Comparison of ENCODE assay signal across 8 cellular contexts in the genomic region with DNA sequence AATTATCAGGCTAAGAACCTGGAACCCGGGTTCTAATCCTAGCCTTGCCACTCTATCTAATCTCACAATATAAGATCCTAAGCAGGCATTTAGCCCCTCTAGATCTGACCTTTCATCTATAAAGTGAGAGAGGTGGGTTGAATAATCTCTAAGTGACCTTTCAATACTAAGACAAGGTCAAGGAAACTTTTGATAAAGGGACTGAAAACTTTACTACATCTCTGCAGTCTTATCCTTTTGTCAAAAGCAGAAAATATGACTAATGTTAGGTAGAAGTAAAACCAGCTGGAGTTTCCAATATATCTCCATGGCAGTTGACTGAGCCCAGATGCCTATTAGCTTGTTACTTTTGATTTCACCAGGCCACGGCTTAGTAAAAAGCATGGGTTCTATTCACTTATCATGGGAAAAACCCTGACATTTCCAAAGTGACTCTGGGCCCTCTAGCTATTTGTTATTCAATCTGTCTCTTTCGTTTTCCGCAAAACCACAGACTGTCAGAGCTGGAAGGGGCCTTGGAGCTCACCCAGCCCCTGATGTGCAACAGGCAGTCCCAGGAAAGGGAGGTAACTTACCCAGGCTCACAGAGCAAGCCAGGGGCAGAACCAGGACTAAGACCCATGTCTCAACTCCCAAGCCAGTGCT.
DNase-seq lines count a peak whose midpoint lies in the region; ATAC-seq and TF ChIP-seq lines count a peak whose summit lies in the region.

No MANE protein-coding gene starts in this region.

- no peaks in the 10 kb centered on the region for H3K9me3 ChIP-seq in OCI-LY7 (ENCODE audit: low read length)

- intact Hi-C loops in OCI-LY7 (cut with micrococcal nuclease; ENCODE audit: unreplicated experiment) = no loop called here

- TF ChIP-seq CTCF in fibroblast of pulmonary artery (IDR thresholded peaks at IDR 0.05; ENCODE audit: low read length, missing control alignments) (no peak), OCI-LY7 (conservative IDR thresholded peaks at IDR 0.05; ENCODE audit: low read length) (no peak)

- BruUV-seq in OCI-LY7 (replicated peaks; lab: Mats Ljungman, UMichigan) = no TSS peak

- peaks cover 29% of the 10 kb centered on the region; the same call in 1 of the 2 replicates for H3K79me2 ChIP-seq in OCI-LY7 (ENCODE audit: insufficient read depth, low read depth, low read length)

- H3K36me3 ChIP-seq in OCI-LY7 (ENCODE audit: insufficient read depth, low read length) = peaks cover 81% of the 10 kb centered on the region

- no peak overlapping the region for H3K27ac ChIP-seq in OCI-LY7 (ENCODE audit: low read depth, low read length, poor library complexity, severe bottlenecking)

- no peaks in the 10 kb centered on the region for H3K9me2 ChIP-seq in OCI-LY7 (ENCODE audit: insufficient read depth, low read length)

- DNase-seq in A172 (ENCODE audit: low spot score) = peak; percentile 71
- DNase-seq in M059J (ENCODE audit: low read depth) = peak; percentile 96
- peak; percentile 65 for DNase-seq in fibroblast of pulmonary artery (ENCODE audit: low read depth)
- no peak for DNase-seq in OCI-LY7 (ENCODE audit: low spot score)
- DNase-seq in SKM-1 treated with dmso at 0.1 percent for 144 hours (lab: John Stamatoyannopoulos, UW; ENCODE audit: unreplicated experiment) = no peak
- no peak for DNase-seq in NCI-H2081 treated with DMSO at 0.1 percent for 48 hours (lab: John Stamatoyannopoulos, UW)

- no peaks in the 10 kb centered on the region for H4K20me1 ChIP-seq in OCI-LY7 (ENCODE audit: insufficient read depth, low read length)

- POLR2A ChIA-PET in OCI-LY7 (lab: Charles Lee) = interaction anchor here (0.9 to 2.0 kb wide), 9 partner anchors 9 to 160 kb away, joined by 3 to 9 read pairs (median 3); no protein-coding TSS in a partner anchor

- CTCF ChIA-PET in OCI-LY7 (lab: Charles Lee; ENCODE audit: unreplicated experiment) = interaction anchor here (1.1 kb wide), 1 partner anchor 67 kb away, joined by 3 read pairs; no protein-coding TSS in a partner anchor

- H3K4me3 ChIP-seq in fibroblast of pulmonary artery (replicated peaks; ENCODE audit: low read depth, low read length) (no peak overlapping the region), OCI-LY7 (ENCODE audit: low read depth, low read length, poor library complexity, severe bottlenecking) (no peak overlapping the region)

- H2AFZ ChIP-seq in OCI-LY7 (ENCODE audit: low read length) = no peak overlapping the region

- ATAC-seq in GM18909 (IDR thresholded peaks at IDR 0.05; ENCODE audit: poor library complexity, unreplicated experiment) (peak; percentile 25), HG02970 (IDR thresholded peaks at IDR 0.05; ENCODE audit: low FRiP score, unreplicated experiment) (no peak)

- H3K4me2 ChIP-seq in OCI-LY7 (ENCODE audit: low read length) = no peak overlapping the region

- peaks cover 39% of the 10 kb centered on the region for H3K4me1 ChIP-seq in OCI-LY7 (ENCODE audit: insufficient read depth, low read length, poor library complexity, severe bottlenecking)

Comparison
In these comparisons a context has a peak if more than half of its experiments do, and no peak if none do; other contexts are left out.
1. DNase-seq: peak in A172 (single experiment), M059J (single experiment) and fibroblast of pulmonary artery (single experiment); none in OCI-LY7 (single experiment), SKM-1 treated with dmso at 0.1 percent for 144 hours (single experiment) and NCI-H2081 treated with DMSO at 0.1 percent for 48 hours (single experiment).